18 cellular contexts compared by ENCODE assay signal in genomic region chr4:102114118-102114630, GRCh38.
"Had no signal": no experiment of that assay in that cellular context is flagged by ENCODE, and none has a peak within 500 bp of the region (broad histone marks: within the 10 kb centered on the region; RNA-seq: fewer than 3 reads in every experiment).

No MANE protein-coding gene starts in this region.

- FAIRE-seq: keratinocyte had no signal

- H3K9me3 ChIP-seq: mucosa of descending colon, neutrophil, right atrium auricular region, sigmoid colon, stomach, thoracic aorta, transverse colon had no signal

- H3K36me3 ChIP-seq: neutrophil, right atrium auricular region, sigmoid colon, stomach, thoracic aorta, transverse colon had no signal

- DNase-seq: cortex of kidney; effector CD8-positive, alpha-beta T cell; immature natural killer cell; left cardiac atrium; left ventricle myocardium superior; mucosa of descending colon; naive thymus-derived CD8-positive, alpha-beta T cell; sigmoid colon; stimulated activated naive CD4-positive, alpha-beta T cell; stomach; transverse colon had no signal

- H3K27ac ChIP-seq: neutrophil, right atrium auricular region, sigmoid colon, skin epidermis, stomach, thoracic aorta, transverse colon had no signal

- ATAC-seq: esophagus mucosa; left cardiac atrium; left ventricle myocardium superior; mucosa of descending colon; naive thymus-derived CD8-positive, alpha-beta T cell had no signal

- H3K4me1 ChIP-seq: right atrium auricular region, sigmoid colon, stomach, transverse colon had no signal

- H3K27me3 ChIP-seq: dorsolateral prefrontal cortex, neutrophil, right atrium auricular region, sigmoid colon, stomach, transverse colon had no signal

- H3K4me3 ChIP-seq: dorsolateral prefrontal cortex, mucosa of descending colon, right atrium auricular region, sigmoid colon, skin epidermis, stomach, thoracic aorta, transverse colon had no signal
